ENCODE assay signal across 1 cellular context in genomic region chr2:217058791-217059755, GRCh38.
TF ChIP-seq lines count a peak whose summit lies in the region.

No MANE protein-coding gene starts in this region.

TF ChIP-seq in IMR-90, 13 proteins besides CTCF, POLR2A, EP300 and RAD21 (continued from another document):
- no peak for TF ChIP-seq USF2 (IDR thresholded peaks at IDR 0.05; ENCODE audit: low read depth, low read length)
- no peak for TF ChIP-seq RCOR1 (IDR thresholded peaks at IDR 0.05; ENCODE audit: insufficient replicate concordance, low read length)
- no peak for TF ChIP-seq NFE2L2 (IDR thresholded peaks at IDR 0.05; ENCODE audit: low read depth, low read length)
- no peak for TF ChIP-seq BHLHE40 (IDR thresholded peaks at IDR 0.05; ENCODE audit: low read depth, low read length)
- TF ChIP-seq MAZ (IDR thresholded peaks at IDR 0.05; ENCODE audit: borderline replicate concordance, low read depth, low read length), result no peak
- no peak for TF ChIP-seq MAFK (IDR thresholded peaks at IDR 0.05; ENCODE audit: low read depth, low read length)
- TF ChIP-seq CHD1 (IDR thresholded peaks at IDR 0.05; ENCODE audit: low read depth, low read length), result no peak
TF ChIP-seq in IMR-90: peak in this region for 0.
